Comparison of ENCODE assay signal across 18 cellular contexts in genomic region chr1:201783572-201783971, GRCh38. TPM values are rescaled to one million over a fixed set of nuclear protein-coding genes. Genes with fewer than 3 reads are reported as not detected.
DNase-seq lines count a peak whose midpoint lies in the region; TF ChIP-seq lines count a peak whose summit lies in the region.
"Had no signal": no experiment of that assay in that cellular context is flagged by ENCODE, and none has a peak within 500 bp of the region (broad histone marks: within the 10 kb centered on the region; RNA-seq: fewer than 3 reads in every experiment).

No MANE protein-coding gene starts in this region.

- POLR2A ChIA-PET in MCF 10A (lab: Yijun Ruan, JAX) (interaction anchor here (0.8 to 2.1 kb wide), 5 partner anchors 10 to 70 kb away, joined by 3 to 6 read pairs (median 5); no protein-coding TSS in a partner anchor), OCI-LY7 (lab: Charles Lee) (no interaction called here), PC-9 (lab: Charles Lee; ENCODE audit: unreplicated experiment) (no interaction called here)

- peaks cover 78% of the 10 kb centered on the region for H3K36me3 Mint-ChIP-seq in MCF 10A (ENCODE audit: insufficient read depth, unreplicated experiment)

- H3K4me1 Mint-ChIP-seq in MCF 10A (ENCODE audit: insufficient read depth, unreplicated experiment): peaks cover 12% of the 10 kb centered on the region

- dilution Hi-C loops in mammary epithelial cell (cut with HindIII; ENCODE audit: low sequenced_read_pairs): no loop called here

- peaks cover 41% of the 10 kb centered on the region for H3K36me3 ChIP-seq in mammary epithelial cell (ENCODE audit: insufficient read depth, low read length)
- peaks cover 23% of the 10 kb centered on the region; the same call in 1 of the 2 replicates for H3K36me3 ChIP-seq in OCI-LY7 (ENCODE audit: insufficient read depth, low read length)
- peaks cover 41 to 78% (median 74%) of the 10 kb centered on the region in 4 donors for H3K36me3 ChIP-seq in stomach
- 0 out of 2 replicates have a peak, but pooled peaks cover 7% of the 10 kb centered on the region for H3K36me3 ChIP-seq in PC-9 (ENCODE audit: low read depth)
- H3K36me3 ChIP-seq in tibial nerve: peaks cover 2 to 79% (median 7%) of the 10 kb centered on the region in 3 donors

- H3K9me3 Mint-ChIP-seq in MCF 10A (ENCODE audit: unreplicated experiment): no peaks in the 10 kb centered on the region
- H3K9me3 Mint-ChIP-seq: activated CD8-positive, alpha-beta T cell treated with anti-CD3 and anti-CD28 coated beads for 36 hours; nephron had no signal

- H4K20me1 ChIP-seq in mammary epithelial cell (ENCODE audit: insufficient read depth, low read length) (no peaks in the 10 kb centered on the region), OCI-LY7 (ENCODE audit: insufficient read depth, low read length) (no peaks in the 10 kb centered on the region), PC-9 (ENCODE audit: insufficient read depth) (no peaks in the 10 kb centered on the region)

- H3K27ac Mint-ChIP-seq in MCF 10A (ENCODE audit: low read depth, unreplicated experiment): peak overlapping the region; percentile 22
- H3K27ac Mint-ChIP-seq: activated CD8-positive, alpha-beta T cell treated with anti-CD3 and anti-CD28 coated beads for 36 hours; activated naive CD8-positive, alpha-beta T cell had no signal

- CTCF ChIA-PET in MCF 10A (lab: Yijun Ruan, JAX) (interaction anchor here (0.9 to 43.4 kb wide), 8 partner anchors 9 to 220 kb away, joined by 3 to 1744 read pairs (median 6); no protein-coding TSS in a partner anchor), mammary epithelial cell (lab: Charles Lee; ENCODE audit: low non-redundant PET) (no interaction called here), OCI-LY7 (lab: Charles Lee; ENCODE audit: unreplicated experiment) (interaction anchor here (0.6 kb wide), 2 partner anchors 24 to 303 kb away, joined by 3 read pairs; no protein-coding TSS in a partner anchor), PC-9 (lab: Charles Lee) (interaction anchor here (0.6 to 1.1 kb wide), 4 partner anchors 17 to 76 kb away, joined by 5 to 10 read pairs (median 8); no protein-coding TSS in a partner anchor)

- H3K79me2 ChIP-seq in mammary epithelial cell (ENCODE audit: insufficient read depth, low read length) (peaks cover 18% of the 10 kb centered on the region), OCI-LY7 (ENCODE audit: insufficient read depth, low read depth, low read length) (no peaks in the 10 kb centered on the region), PC-9 (ENCODE audit: low read depth) (no peaks in the 10 kb centered on the region)

- H3K4me3 Mint-ChIP-seq in MCF 10A (ENCODE audit: unreplicated experiment): no peak overlapping the region
- H3K4me3 Mint-ChIP-seq: activated CD8-positive, alpha-beta T cell treated with anti-CD3 and anti-CD28 coated beads for 36 hours; activated naive CD8-positive, alpha-beta T cell; nephron had no signal

- H3K9me3 ChIP-seq in mammary epithelial cell (replicated peaks; ENCODE audit: insufficient read depth, low read length): no peaks in the 10 kb centered on the region
- no peaks in the 10 kb centered on the region for H3K9me3 ChIP-seq in OCI-LY7 (ENCODE audit: low read length)
- no peaks in the 10 kb centered on the region for H3K9me3 ChIP-seq in stomach
- no peaks in the 10 kb centered on the region for H3K9me3 ChIP-seq in PC-9 (ENCODE audit: insufficient read depth, low read depth)
- no peaks in the 10 kb centered on the region for H3K9me3 ChIP-seq in tibial nerve

- WGBS in mammary epithelial cell (ENCODE audit: low coverage, missing lambda C conversion rate): 83% methylated on average over 5 of the region's 6 CpGs
- WGBS in stomach, 5 donors: 89 to 94% (median 89%) methylated on average over 6 of the region's 6 CpGs
- 91 to 95% methylated on average over 6 of the region's 6 CpGs for WGBS in tibial nerve, 2 donors

- no peak overlapping the region for H3K4me2 ChIP-seq in mammary epithelial cell (ENCODE audit: insufficient read depth, low read depth, low read length)
- H3K4me2 ChIP-seq in OCI-LY7 (ENCODE audit: low read length): no peak overlapping the region
- H3K4me2 ChIP-seq in PC-9: no peak overlapping the region

- no peaks in the 10 kb centered on the region for H3K27me3 Mint-ChIP-seq in MCF 10A (ENCODE audit: insufficient read depth, unreplicated experiment)
- H3K27me3 Mint-ChIP-seq: activated CD8-positive, alpha-beta T cell treated with anti-CD3 and anti-CD28 coated beads for 36 hours; activated naive CD8-positive, alpha-beta T cell had no signal

- no peak for TF ChIP-seq POLR2A in stomach (IDR thresholded peaks at IDR 0.05)
- TF ChIP-seq POLR2A in tibial nerve (IDR thresholded peaks at IDR 0.05): no peak

- H3K9ac ChIP-seq in mammary epithelial cell (ENCODE audit: insufficient read depth, low read length): no peak overlapping the region

- DNase-seq in MCF 10A (ENCODE audit: unreplicated experiment) (no peak), mammary epithelial cell (no peak), OCI-LY7 (ENCODE audit: low spot score) (no peak), dorsolateral prefrontal cortex (no peak), stomach (no peak), mesenteric fat pad (ENCODE audit: low spot score) (no peak), PC-9 (no peak), tibial nerve (ENCODE audit: low spot score in 2 of 2) (no peak)
- DNase-seq: ACHN; activated CD8-positive, alpha-beta T cell treated with anti-CD3 and anti-CD28 coated beads for 36 hours; activated T-cell treated with anti-CD3 and anti-CD28 coated beads, Interleukin-2, amount 50 U/mL, for 48 hours; effector CD8-positive, alpha-beta T cell; NCI-H1930; NCI-H69; small intestine; trophoblast cell had no signal

- TF ChIP-seq CTCF in MCF 10A (IDR thresholded peaks at IDR 0.05; ENCODE audit: unreplicated experiment) (no peak), mammary epithelial cell (conservative IDR thresholded peaks at IDR 0.05 in 1 of 2, IDR thresholded peaks at IDR 0.05 in 1 of 2; ENCODE audit: extremely low read depth in 1 of 2, insufficient read depth in 1 of 2, low read depth in 1 of 2, low read length in 2 of 2) (peak in 1 of 2 donors; percentile 5), OCI-LY7 (conservative IDR thresholded peaks at IDR 0.05; ENCODE audit: low read length) (0 out of 2 replicates have a peak, but pooled peaks have one; percentile 20), dorsolateral prefrontal cortex (IDR thresholded peaks at IDR 0.05 in 54 of 56, conservative IDR thresholded peaks at IDR 0.05 in 2 of 56; ENCODE audit: low read depth in 1 of 56, partially characterized antibody in 56 of 56) (peak in 8 of 56 donors; percentile 10 to 32 (median 17)), stomach (IDR thresholded peaks at IDR 0.05) (no peak), PC-9 (conservative IDR thresholded peaks at IDR 0.05) (no peak), tibial nerve (IDR thresholded peaks at IDR 0.05) (no peak)

- intact Hi-C loops in MCF 10A (cut with micrococcal nuclease) (no loop called here), mammary epithelial cell (cut with micrococcal nuclease) (no loop called here), OCI-LY7 (cut with micrococcal nuclease; ENCODE audit: unreplicated experiment) (no loop called here), dorsolateral prefrontal cortex (cut with DNase I) (no loop called here), stomach (cut with DNase I; ENCODE audit: low total_unique reads) (no loop called here), PC-9 (cut with micrococcal nuclease; ENCODE audit: unreplicated experiment) (no loop called here)

- TF ChIP-seq EP300 in stomach (IDR thresholded peaks at IDR 0.05) (no peak), tibial nerve (IDR thresholded peaks at IDR 0.05) (no peak)

- H3K4me1 ChIP-seq in mammary epithelial cell (ENCODE audit: insufficient read depth, low read length): peaks cover 27% of the 10 kb centered on the region
- no peaks in the 10 kb centered on the region for H3K4me1 ChIP-seq in OCI-LY7 (ENCODE audit: insufficient read depth, low read length, poor library complexity, severe bottlenecking)
- peaks cover 4 to 12% (median 11%) of the 10 kb centered on the region in 4 donors for H3K4me1 ChIP-seq in stomach
- no peaks in the 10 kb centered on the region for H3K4me1 ChIP-seq in PC-9 (replicated peaks; ENCODE audit: insufficient read depth)
- peaks cover 0 to 36% (median under 1%) of the 10 kb centered on the region in 4 donors for H3K4me1 ChIP-seq in tibial nerve

- in situ Hi-C loops in mammary epithelial cell (cut with MboI; ENCODE audit: low sequenced_read_pairs in 2 of 2): loop anchor here in 1 of 2 donors (10.0 kb wide), 1 partner anchor 229 kb away; no protein-coding TSS in a partner anchor

- H3K9me2 ChIP-seq in OCI-LY7 (ENCODE audit: insufficient read depth, low read length) (no peaks in the 10 kb centered on the region), PC-9 (ENCODE audit: insufficient read depth) (no peaks in the 10 kb centered on the region)

- no peaks in the 10 kb centered on the region for H3K27me3 ChIP-seq in mammary epithelial cell (ENCODE audit: insufficient read depth, low read length)
- no peaks in the 10 kb centered on the region for H3K27me3 ChIP-seq in dorsolateral prefrontal cortex
- H3K27me3 ChIP-seq in stomach: no peaks in the 10 kb centered on the region
- H3K27me3 ChIP-seq in PC-9 (ENCODE audit: insufficient read depth, low read depth): no peaks in the 10 kb centered on the region
- no peaks in the 10 kb centered on the region for H3K27me3 ChIP-seq in tibial nerve

- H2AFZ ChIP-seq in mammary epithelial cell (ENCODE audit: low read depth, low read length): no peak overlapping the region
- no peak overlapping the region for H2AFZ ChIP-seq in OCI-LY7 (ENCODE audit: low read length)
- H2AFZ ChIP-seq in PC-9: no peak overlapping the region

- no peak overlapping the region for H3K4me3 ChIP-seq in mammary epithelial cell (replicated peaks in 1 of 3; ENCODE audit: insufficient read depth in 1 of 3, low read depth in 2 of 3, low read length in 3 of 3)
- H3K4me3 ChIP-seq in OCI-LY7 (ENCODE audit: low read depth, low read length, poor library complexity, severe bottlenecking): no peak overlapping the region
- H3K4me3 ChIP-seq in dorsolateral prefrontal cortex: no peak overlapping the region
- no peak overlapping the region for H3K4me3 ChIP-seq in stomach
- no peak overlapping the region for H3K4me3 ChIP-seq in PC-9
- H3K4me3 ChIP-seq in tibial nerve: no peak overlapping the region

- BruUV-seq in MCF 10A (replicated peaks; lab: Mats Ljungman, UMichigan) (no TSS peak), mammary epithelial cell (replicated peaks; lab: Mats Ljungman, UMichigan) (no TSS peak), OCI-LY7 (replicated peaks; lab: Mats Ljungman, UMichigan) (no TSS peak), PC-9 (replicated peaks; lab: Mats Ljungman, UMichigan) (no TSS peak)

- H3K27ac ChIP-seq in mammary epithelial cell (ENCODE audit: insufficient read depth, low read depth, low read length) (no peak overlapping the region), OCI-LY7 (ENCODE audit: low read depth, low read length, poor library complexity, severe bottlenecking) (no peak overlapping the region), dorsolateral prefrontal cortex (peak overlapping the region in 36 of 59 donors; percentile 3 to 99 (median 51)), stomach (no peak overlapping the region), PC-9 (no peak overlapping the region), tibial nerve (no peak overlapping the region)

- H3F3A ChIP-seq in PC-9 (ENCODE audit: insufficient read depth, low read depth): 0 out of 2 replicates have a peak, but pooled peaks cover under 1% of the 10 kb centered on the region

RNA-seq across cellular contexts. Expression of gene IPO9, which starts 45.4 kb away (rescaled TPM):
- total RNA-seq in MCF 10A (2022): 112 and 117 TPM in 2 replicates
- total RNA-seq in mammary epithelial cell: 10 to 100 TPM; 22.7 to 61.3 TPM
- polyA plus RNA-seq in mammary epithelial cell: 32.1 TPM
- polyA minus RNA-seq in mammary epithelial cell: 35.9 TPM
- 47.2 and 53.3 TPM in 2 replicates for total RNA-seq in OCI-LY7 (2014; rRNA removed; shearing (Covaris generic))
- total RNA-seq in OCI-LY7 (2022): 67.9 and 72.5 TPM in 2 replicates
- 10 to 100 TPM; 39.9 to 70.3 (median 56.0) TPM for total RNA-seq in dorsolateral prefrontal cortex
- total RNA-seq in stomach: 10 to 100 TPM in 2 of 5 donors, 1 to 10 TPM in 3; 5.2 to 27.9 (median 9.9) TPM
- 10 to 100 TPM; 13.5 to 18.6 (median 14.4) TPM for polyA plus RNA-seq in stomach
- 40.9 TPM for total RNA-seq in mesenteric fat pad
- 67.3 and 76.2 TPM in 2 replicates for total RNA-seq in PC-9 (2021)
- total RNA-seq in tibial nerve: 10 to 100 TPM; 13.3 to 22.1 (median 15.3) TPM

Comparison
In these comparisons a context has a peak if more than half of its experiments do, and no peak if none do; other contexts are left out.
1. H3K27ac ChIP-seq: peak in dorsolateral prefrontal cortex (36 of 59); none in mammary epithelial cell (single experiment), OCI-LY7 (single experiment), stomach (0 of 5), PC-9 (single experiment) and tibial nerve (0 of 4).